22 cellular contexts compared by ENCODE assay signal in genomic region chr6:133749427-133749826, GRCh38.
"Had no signal": no experiment of that assay in that cellular context is flagged by ENCODE, and none has a peak within 500 bp of the region (broad histone marks: within the 10 kb centered on the region; RNA-seq: fewer than 3 reads in every experiment).

No MANE protein-coding gene starts in this region.

- H3K4me1 ChIP-seq: body of pancreas had no signal

- DNase-seq: activated B cell treated with CpG ODN at 0.5 μM for 24 hours; activated CD4-positive, alpha-beta T cell treated with anti-CD3 and anti-CD28 coated beads for 1 hour; activated CD4-positive, alpha-beta T cell treated with anti-CD3 and anti-CD28 coated beads, Interleukin-2, amount 10 ng/mL, durations not matched to agents 24 days and 14 days; activated CD4-positive, alpha-beta T cell treated with anti-CD3 and anti-CD28 coated beads, Interleukin-2, amount 50 U/mL, for 48 hours; activated CD8-positive, alpha-beta memory T cell treated with anti-CD3 and anti-CD28 coated beads, Interleukin-2, amount 10 ng/mL, durations not matched to agents 7 days and 5 days; activated effector memory CD4-positive, alpha-beta T cell treated with anti-CD3 and anti-CD28 coated beads, Interleukin-2, amount 50 U/mL, for 16 hours; activated naive CD4-positive, alpha-beta T cell treated with Interleukin-2 at 50 U/mL for 16 hours; activated naive CD8-positive, alpha-beta T cell treated with anti-CD3 and anti-CD28 coated beads, Interleukin-2, amount 50 U/mL, for 24 hours; activated T-cell treated with anti-CD3 and anti-CD28 coated beads, Interleukin-2, amount 50 U/mL, for 4 hours; amniotic stem cell; body of pancreas; central memory CD4-positive, alpha-beta T cell; KBM-7; NCI-H1048; NCI-H1694 treated with DMSO at 0.1 percent for 48 hours; NCI-H2081; NCI-H446; NCI-H748 treated with DMSO at 0.1 percent for 48 hours; RPMI8226; T-helper 17 cell; T-helper 9 cell had no signal

- H3K27me3 ChIP-seq: ascending aorta, body of pancreas had no signal

- H3K27ac ChIP-seq: ascending aorta, body of pancreas had no signal

- H3K9me3 ChIP-seq: ascending aorta, body of pancreas had no signal

- H3K36me3 ChIP-seq: ascending aorta had no signal

- H3K4me3 ChIP-seq: ascending aorta, body of pancreas had no signal
